Comparison of ENCODE assay signal across 25 cellular contexts in genomic region chr2:236049981-236050380, GRCh38.
DNase-seq lines count a peak whose midpoint lies in the region; ATAC-seq lines count a peak whose summit lies in the region.
"Had no signal": no experiment of that assay in that cellular context is flagged by ENCODE, and none has a peak within 500 bp of the region (broad histone marks: within the 10 kb centered on the region; RNA-seq: fewer than 3 reads in every experiment).

No MANE protein-coding gene starts in this region.

- no peak overlapping the region for H3K9ac ChIP-seq in neuronal stem cell (ENCODE audit: low read depth, low read length, poor library complexity)

- no peaks in the 10 kb centered on the region for H3K79me1 ChIP-seq in neuronal stem cell (ENCODE audit: low read depth, low read length)

- no peak overlapping the region for H2BK5ac ChIP-seq in neuronal stem cell (ENCODE audit: low read length)

- H3K27me3 Mint-ChIP-seq in activated T-cell treated with anti-CD3 and anti-CD28 coated beads, Interleukin-2, amount 50 U/mL, for 72 hours (ENCODE audit: low read depth), result peaks cover 46% of the 10 kb centered on the region
- H3K27me3 Mint-ChIP-seq in activated T-cell treated with anti-CD3 and anti-CD28 coated beads, Interleukin-2, amount 50 U/mL, for 24 hours, result peaks cover 43% of the 10 kb centered on the region
- peaks cover 18% of the 10 kb centered on the region for H3K27me3 Mint-ChIP-seq in T-helper 2 cell treated with Interferon-gamma antibody and Interleukin-4, amounts not matched to agents 5 μg/mL and 100 μg/mL, for 36 hours (ENCODE audit: low read depth)

- no peak overlapping the region for H2BK12ac ChIP-seq in neuronal stem cell (ENCODE audit: low read length)

- no peak overlapping the region for H3K4me2 ChIP-seq in neuronal stem cell (ENCODE audit: insufficient read depth, low read length, poor library complexity, severe bottlenecking)

- DNase-seq in activated T-cell treated with anti-CD3 and anti-CD28 coated beads, Interleukin-2, amount 50 U/mL, for 72 hours, result peak; percentile 15 to 21
- no peak for DNase-seq in activated T-cell treated with anti-CD3 and anti-CD28 coated beads, Interleukin-2, amount 50 U/mL, for 24 hours
- DNase-seq in G401 (ENCODE audit: low spot score) (peak; percentile 12), neuronal stem cell (ENCODE audit: low spot score) (no peak)
- DNase-seq in T-helper 2 cell treated with Interferon-gamma antibody and Interleukin-4, amounts not matched to agents 5 μg/mL and 100 μg/mL, for 36 hours (ENCODE audit: low spot score), result peak; percentile 14
- peak; percentile 2 to 5 for DNase-seq in stimulated activated CD8-positive, alpha-beta memory T cell treated with anti-CD3 and anti-CD28 coated beads, Interleukin-15, amount 100 ng/mL, for 48 hours (ENCODE audit: low read depth in 2 of 2)
- DNase-seq: activated CD8-positive, alpha-beta memory T cell treated with anti-CD3 and anti-CD28 coated beads, Interleukin-2, amount 50 U/mL, for 48 hours; activated gamma-delta T cell treated with Interleukin-2 at 50 U/mL for 16 hours; amniotic stem cell; dorsolateral prefrontal cortex; GF-D8; mesendoderm; naive B cell; NCI-H1092; NCI-H187 treated with DMSO at 0.1 percent for 48 hours; NCI-H226; NCI-H774; occipital lobe; retina; T1000 had no signal

- H2BK15ac ChIP-seq in neuronal stem cell (ENCODE audit: low read length), result no peak overlapping the region

- no peaks in the 10 kb centered on the region for H3K27me3 ChIP-seq in neuronal stem cell (ENCODE audit: control insufficient read depth in 3 of 3, insufficient read depth in 3 of 3, low read depth in 1 of 3, low read length in 3 of 3)
- H3K27me3 ChIP-seq: dorsolateral prefrontal cortex had no signal

- H3K14ac ChIP-seq in neuronal stem cell (ENCODE audit: low read length), result no peak overlapping the region

- H2AFZ ChIP-seq in neuronal stem cell (ENCODE audit: low read length), result no peak overlapping the region

- H3K18ac ChIP-seq in neuronal stem cell (ENCODE audit: low read length), result no peak overlapping the region

- H2BK120ac ChIP-seq in neuronal stem cell (ENCODE audit: low read depth, low read length), result no peak overlapping the region

- H3K9me3 ChIP-seq in neuronal stem cell (replicated peaks in 1 of 2; ENCODE audit: control insufficient read depth in 2 of 2, insufficient read depth in 1 of 2, low read depth in 1 of 2, low read length in 2 of 2), result no peaks in the 10 kb centered on the region

- H4K8ac ChIP-seq in neuronal stem cell (ENCODE audit: low read depth, low read length), result no peak overlapping the region

- no peak overlapping the region for H3K4ac ChIP-seq in neuronal stem cell (ENCODE audit: low read length)

- no peak overlapping the region for H3K27ac ChIP-seq in neuronal stem cell (replicated peaks; ENCODE audit: low read length)
- H3K27ac ChIP-seq: dorsolateral prefrontal cortex had no signal

- H3K4me3 ChIP-seq in neuronal stem cell (ENCODE audit: low read length in 2 of 2), result no peak overlapping the region
- H3K4me3 ChIP-seq: dorsolateral prefrontal cortex had no signal

- no CpG with 5 or more reads among the region's 8 CpGs for WGBS in neuronal stem cell (ENCODE audit: extremely low coverage in 2 of 2, insufficient read length in 2 of 2, insufficient replicate concordance in 1 of 2), 2 donors

- no peak overlapping the region for H2AK5ac ChIP-seq in neuronal stem cell (ENCODE audit: low read depth, low read length)

- no peaks in the 10 kb centered on the region for H3K9me3 Mint-ChIP-seq in activated T-cell treated with anti-CD3 and anti-CD28 coated beads, Interleukin-2, amount 50 U/mL, for 72 hours
- H3K9me3 Mint-ChIP-seq in activated T-cell treated with anti-CD3 and anti-CD28 coated beads, Interleukin-2, amount 50 U/mL, for 24 hours, result no peaks in the 10 kb centered on the region
- H3K9me3 Mint-ChIP-seq in T-helper 2 cell treated with Interferon-gamma antibody and Interleukin-4, amounts not matched to agents 5 μg/mL and 100 μg/mL, for 36 hours, result no peaks in the 10 kb centered on the region

- H3K4me1 Mint-ChIP-seq in activated T-cell treated with anti-CD3 and anti-CD28 coated beads, Interleukin-2, amount 50 U/mL, for 72 hours (ENCODE audit: low read depth), result peaks cover 11% of the 10 kb centered on the region
- H3K4me1 Mint-ChIP-seq in activated T-cell treated with anti-CD3 and anti-CD28 coated beads, Interleukin-2, amount 50 U/mL, for 24 hours (ENCODE audit: low read depth), result peaks cover 10% of the 10 kb centered on the region
- peaks cover 4% of the 10 kb centered on the region for H3K4me1 Mint-ChIP-seq in T-helper 2 cell treated with Interferon-gamma antibody and Interleukin-4, amounts not matched to agents 5 μg/mL and 100 μg/mL, for 36 hours (ENCODE audit: low read depth)
- H3K4me1 Mint-ChIP-seq: naive B cell; stimulated activated memory B cell treated with anti-CD40 and anti-IgM and Interleukin-4, amounts not matched to agents 10 μg/mL and 1 μg/mL and 100 μg/mL, for 72 hours had no signal

- H4K91ac ChIP-seq in neuronal stem cell (ENCODE audit: low read depth, low read length, poor library complexity), result no peak overlapping the region

- in situ Hi-C loops in G401 (cut with HindIII; ENCODE audit: low sequenced_read_pairs), result no loop called here

- no peak overlapping the region for H3K23ac ChIP-seq in neuronal stem cell (ENCODE audit: low read depth, low read length, poor library complexity)

- peak; percentile 86 to 89 for ATAC-seq in activated T-cell treated with anti-CD3 and anti-CD28 coated beads, Interleukin-2, amount 50 U/mL, for 72 hours (replicated peaks in 1 of 2)
- ATAC-seq in HG03520 (IDR thresholded peaks at IDR 0.05; ENCODE audit: unreplicated experiment) (no peak), GM18498 (IDR thresholded peaks at IDR 0.05; ENCODE audit: unreplicated experiment) (no peak)
- ATAC-seq: left lobe of liver; stimulated activated memory B cell treated with anti-CD40 and anti-IgM and Interleukin-4, amounts not matched to agents 10 μg/mL and 1 μg/mL and 100 μg/mL, for 72 hours had no signal

- H3K4me1 ChIP-seq in neuronal stem cell (ENCODE audit: control insufficient read depth in 2 of 2, insufficient read depth in 1 of 2, low read depth in 1 of 2, low read length in 2 of 2), result peaks cover 0 to 10% of the 10 kb centered on the region in 2 donors

- peaks cover 3 to 39% of the 10 kb centered on the region in 2 donors for H3K36me3 ChIP-seq in neuronal stem cell (replicated peaks in 1 of 2; ENCODE audit: control insufficient read depth in 2 of 2, insufficient read depth in 2 of 2, low read length in 2 of 2)

- H3K27ac Mint-ChIP-seq in activated T-cell treated with anti-CD3 and anti-CD28 coated beads, Interleukin-2, amount 50 U/mL, for 72 hours, result no peak overlapping the region
- H3K27ac Mint-ChIP-seq in activated T-cell treated with anti-CD3 and anti-CD28 coated beads, Interleukin-2, amount 50 U/mL, for 24 hours, result no peak overlapping the region
- H3K27ac Mint-ChIP-seq in T-helper 2 cell treated with Interferon-gamma antibody and Interleukin-4, amounts not matched to agents 5 μg/mL and 100 μg/mL, for 36 hours, result no peak overlapping the region
- H3K27ac Mint-ChIP-seq: CD4-positive, CD25-positive, alpha-beta regulatory T cell; naive B cell; stimulated activated memory B cell treated with anti-CD40 and anti-IgM and Interleukin-4, amounts not matched to agents 10 μg/mL and 1 μg/mL and 100 μg/mL, for 72 hours had no signal

- no peak overlapping the region for H3K4me3 Mint-ChIP-seq in activated T-cell treated with anti-CD3 and anti-CD28 coated beads, Interleukin-2, amount 50 U/mL, for 72 hours
- no peak overlapping the region for H3K4me3 Mint-ChIP-seq in activated T-cell treated with anti-CD3 and anti-CD28 coated beads, Interleukin-2, amount 50 U/mL, for 24 hours
- H3K4me3 Mint-ChIP-seq in T-helper 2 cell treated with Interferon-gamma antibody and Interleukin-4, amounts not matched to agents 5 μg/mL and 100 μg/mL, for 36 hours, result no peak overlapping the region
- H3K4me3 Mint-ChIP-seq: CD4-positive, CD25-positive, alpha-beta regulatory T cell; naive B cell; stimulated activated memory B cell treated with anti-CD40 and anti-IgM and Interleukin-4, amounts not matched to agents 10 μg/mL and 1 μg/mL and 100 μg/mL, for 72 hours had no signal

- H3K36me3 Mint-ChIP-seq in activated T-cell treated with anti-CD3 and anti-CD28 coated beads, Interleukin-2, amount 50 U/mL, for 72 hours (ENCODE audit: insufficient read depth in 2 of 2), result peaks cover 0 to 1% of the 10 kb centered on the region in 2 donors
- no peaks in the 10 kb centered on the region for H3K36me3 Mint-ChIP-seq in activated T-cell treated with anti-CD3 and anti-CD28 coated beads, Interleukin-2, amount 50 U/mL, for 24 hours (ENCODE audit: low read depth)
- no peaks in the 10 kb centered on the region for H3K36me3 Mint-ChIP-seq in T-helper 2 cell treated with Interferon-gamma antibody and Interleukin-4, amounts not matched to agents 5 μg/mL and 100 μg/mL, for 36 hours (ENCODE audit: low read depth)
- H3K36me3 Mint-ChIP-seq: CD4-positive, CD25-positive, alpha-beta regulatory T cell; naive B cell; stimulated activated memory B cell treated with anti-CD40 and anti-IgM and Interleukin-4, amounts not matched to agents 10 μg/mL and 1 μg/mL and 100 μg/mL, for 72 hours had no signal

Comparison
In these comparisons a context has a peak if more than half of its experiments do, and no peak if none do; other contexts are left out.
1. DNase-seq: peak in activated T-cell treated with anti-CD3 and anti-CD28 coated beads, Interleukin-2, amount 50 U/mL, for 72 hours (2 of 2), G401 (single experiment), T-helper 2 cell treated with Interferon-gamma antibody and Interleukin-4, amounts not matched to agents 5 μg/mL and 100 μg/mL, for 36 hours (single experiment) and stimulated activated CD8-positive, alpha-beta memory T cell treated with anti-CD3 and anti-CD28 coated beads, Interleukin-15, amount 100 ng/mL, for 48 hours (2 of 2); none in activated T-cell treated with anti-CD3 and anti-CD28 coated beads, Interleukin-2, amount 50 U/mL, for 24 hours (single experiment) and neuronal stem cell (single experiment).
2. ATAC-seq: peak in activated T-cell treated with anti-CD3 and anti-CD28 coated beads, Interleukin-2, amount 50 U/mL, for 72 hours (2 of 2); none in HG03520 (single experiment) and GM18498 (single experiment).